1 cellular context compared by ENCODE assay signal in genomic region chr22:42805016-42805997, GRCh38.
TF ChIP-seq lines count a peak whose summit lies in the region.

No MANE protein-coding gene starts in this region.

TF ChIP-seq in HepG2, 621 proteins besides CTCF, POLR2A, EP300 and RAD21 (continued from another document and continues in another):
- TF ChIP-seq, protein P1, sequence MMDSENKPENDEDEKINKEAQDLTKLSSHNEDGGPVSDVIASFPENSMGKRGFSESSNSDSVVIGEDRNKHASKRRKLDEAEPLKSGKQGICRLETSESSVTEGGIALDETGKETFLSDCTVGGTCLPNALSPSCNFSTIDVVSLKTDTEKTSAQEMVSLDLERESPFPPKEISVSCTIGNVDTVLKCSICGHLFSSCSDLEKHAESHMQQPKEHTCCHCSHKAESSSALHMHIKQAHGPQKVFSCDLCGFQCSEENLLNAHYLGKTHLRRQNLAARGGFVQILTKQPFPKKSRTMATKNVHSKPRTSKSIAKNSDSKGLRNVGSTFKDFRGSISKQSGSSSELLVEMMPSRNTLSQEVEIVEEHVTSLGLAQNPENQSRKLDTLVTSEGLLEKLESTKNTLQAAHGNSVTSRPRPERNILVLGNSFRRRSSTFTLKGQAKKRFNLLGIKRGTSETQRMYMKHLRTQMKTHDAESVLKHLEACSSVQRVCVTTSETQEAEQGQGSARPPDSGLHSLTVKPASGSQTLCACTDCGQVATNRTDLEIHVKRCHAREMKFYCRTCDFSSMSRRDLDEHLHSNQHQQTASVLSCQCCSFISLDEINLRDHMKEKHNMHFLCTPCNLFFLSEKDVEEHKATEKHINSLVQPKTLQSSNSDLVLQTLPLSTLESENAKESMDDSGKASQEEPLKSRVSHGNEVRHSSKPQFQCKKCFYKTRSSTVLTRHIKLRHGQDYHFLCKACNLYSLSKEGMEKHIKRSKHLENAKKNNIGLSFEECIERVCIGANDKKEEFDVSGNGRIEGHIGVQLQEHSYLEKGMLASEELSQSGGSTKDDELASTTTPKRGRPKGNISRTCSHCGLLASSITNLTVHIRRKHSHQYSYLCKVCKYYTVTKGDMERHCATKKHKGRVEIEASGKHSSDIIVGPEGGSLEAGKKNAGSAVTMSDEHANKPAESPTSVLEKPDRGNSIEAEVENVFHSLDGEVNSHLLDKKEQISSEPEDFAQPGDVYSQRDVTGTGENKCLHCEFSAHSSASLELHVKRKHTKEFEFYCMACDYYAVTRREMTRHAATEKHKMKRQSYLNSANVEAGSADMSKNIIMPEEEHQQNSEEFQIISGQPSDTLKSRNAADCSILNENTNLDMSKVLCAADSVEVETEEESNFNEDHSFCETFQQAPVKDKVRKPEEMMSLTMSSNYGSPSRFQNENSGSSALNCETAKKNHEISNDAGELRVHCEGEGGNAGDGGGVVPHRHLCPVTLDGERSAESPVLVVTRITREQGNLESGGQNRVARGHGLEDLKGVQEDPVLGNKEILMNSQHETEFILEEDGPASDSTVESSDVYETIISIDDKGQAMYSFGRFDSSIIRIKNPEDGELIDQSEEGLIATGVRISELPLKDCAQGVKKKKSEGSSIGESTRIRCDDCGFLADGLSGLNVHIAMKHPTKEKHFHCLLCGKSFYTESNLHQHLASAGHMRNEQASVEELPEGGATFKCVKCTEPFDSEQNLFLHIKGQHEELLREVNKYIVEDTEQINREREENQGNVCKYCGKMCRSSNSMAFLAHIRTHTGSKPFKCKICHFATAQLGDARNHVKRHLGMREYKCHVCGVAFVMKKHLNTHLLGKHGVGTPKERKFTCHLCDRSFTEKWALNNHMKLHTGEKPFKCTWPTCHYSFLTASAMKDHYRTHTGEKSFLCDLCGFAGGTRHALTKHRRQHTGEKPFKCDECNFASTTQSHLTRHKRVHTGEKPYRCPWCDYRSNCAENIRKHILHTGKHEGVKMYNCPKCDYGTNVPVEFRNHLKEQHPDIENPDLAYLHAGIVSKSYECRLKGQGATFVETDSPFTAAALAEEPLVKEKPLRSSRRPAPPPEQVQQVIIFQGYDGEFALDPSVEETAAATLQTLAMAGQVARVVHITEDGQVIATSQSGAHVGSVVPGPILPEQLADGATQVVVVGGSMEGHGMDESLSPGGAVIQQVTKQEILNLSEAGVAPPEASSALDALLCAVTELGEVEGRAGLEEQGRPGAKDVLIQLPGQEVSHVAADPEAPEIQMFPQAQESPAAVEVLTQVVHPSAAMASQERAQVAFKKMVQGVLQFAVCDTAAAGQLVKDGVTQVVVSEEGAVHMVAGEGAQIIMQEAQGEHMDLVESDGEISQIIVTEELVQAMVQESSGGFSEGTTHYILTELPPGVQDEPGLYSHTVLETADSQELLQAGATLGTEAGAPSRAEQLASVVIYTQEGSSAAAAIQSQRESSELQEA (CRISPR knock-in tag; IDR thresholded peaks at IDR 0.05; ENCODE audit: not compliant biosample characterization), result no peak
- TF ChIP-seq, protein P2, sequence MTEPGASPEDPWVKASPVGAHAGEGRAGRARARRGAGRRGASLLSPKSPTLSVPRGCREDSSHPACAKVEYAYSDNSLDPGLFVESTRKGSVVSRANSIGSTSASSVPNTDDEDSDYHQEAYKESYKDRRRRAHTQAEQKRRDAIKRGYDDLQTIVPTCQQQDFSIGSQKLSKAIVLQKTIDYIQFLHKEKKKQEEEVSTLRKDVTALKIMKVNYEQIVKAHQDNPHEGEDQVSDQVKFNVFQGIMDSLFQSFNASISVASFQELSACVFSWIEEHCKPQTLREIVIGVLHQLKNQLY (CRISPR knock-in tag; IDR thresholded peaks at IDR 0.05), result peak; percentile 64
- peak; percentile 86 for TF ChIP-seq PHF21A (CRISPR knock-in tag; IDR thresholded peaks at IDR 0.05)
- 0 out of 2 replicates have a peak, but pooled peaks have one; percentile 25 for TF ChIP-seq MIER2 (CRISPR knock-in tag; IDR thresholded peaks at IDR 0.05)
- no peak for TF ChIP-seq ZNF205 (CRISPR knock-in tag; IDR thresholded peaks at IDR 0.05)
- no peak for TF ChIP-seq PRDM4 (CRISPR knock-in tag; IDR thresholded peaks at IDR 0.05; ENCODE audit: borderline replicate concordance)
- no peak for TF ChIP-seq U2AF2 (IDR thresholded peaks at IDR 0.05; ENCODE audit: low read depth, low read length)
- no peak for TF ChIP-seq HOXA7 (CRISPR knock-in tag; IDR thresholded peaks at IDR 0.05)
- TF ChIP-seq HDAC2 (CRISPR knock-in tag; IDR thresholded peaks at IDR 0.05), result 0 out of 2 replicates have a peak, but pooled peaks have one; percentile 38
- TF ChIP-seq PPARG (CRISPR knock-in tag; conservative IDR thresholded peaks at IDR 0.05), result no peak
- no peak for TF ChIP-seq TRIM24 (CRISPR knock-in tag; IDR thresholded peaks at IDR 0.05)
- TF ChIP-seq ZNF572 (CRISPR knock-in tag; IDR thresholded peaks at IDR 0.05), result no peak
- TF ChIP-seq, protein P3, sequence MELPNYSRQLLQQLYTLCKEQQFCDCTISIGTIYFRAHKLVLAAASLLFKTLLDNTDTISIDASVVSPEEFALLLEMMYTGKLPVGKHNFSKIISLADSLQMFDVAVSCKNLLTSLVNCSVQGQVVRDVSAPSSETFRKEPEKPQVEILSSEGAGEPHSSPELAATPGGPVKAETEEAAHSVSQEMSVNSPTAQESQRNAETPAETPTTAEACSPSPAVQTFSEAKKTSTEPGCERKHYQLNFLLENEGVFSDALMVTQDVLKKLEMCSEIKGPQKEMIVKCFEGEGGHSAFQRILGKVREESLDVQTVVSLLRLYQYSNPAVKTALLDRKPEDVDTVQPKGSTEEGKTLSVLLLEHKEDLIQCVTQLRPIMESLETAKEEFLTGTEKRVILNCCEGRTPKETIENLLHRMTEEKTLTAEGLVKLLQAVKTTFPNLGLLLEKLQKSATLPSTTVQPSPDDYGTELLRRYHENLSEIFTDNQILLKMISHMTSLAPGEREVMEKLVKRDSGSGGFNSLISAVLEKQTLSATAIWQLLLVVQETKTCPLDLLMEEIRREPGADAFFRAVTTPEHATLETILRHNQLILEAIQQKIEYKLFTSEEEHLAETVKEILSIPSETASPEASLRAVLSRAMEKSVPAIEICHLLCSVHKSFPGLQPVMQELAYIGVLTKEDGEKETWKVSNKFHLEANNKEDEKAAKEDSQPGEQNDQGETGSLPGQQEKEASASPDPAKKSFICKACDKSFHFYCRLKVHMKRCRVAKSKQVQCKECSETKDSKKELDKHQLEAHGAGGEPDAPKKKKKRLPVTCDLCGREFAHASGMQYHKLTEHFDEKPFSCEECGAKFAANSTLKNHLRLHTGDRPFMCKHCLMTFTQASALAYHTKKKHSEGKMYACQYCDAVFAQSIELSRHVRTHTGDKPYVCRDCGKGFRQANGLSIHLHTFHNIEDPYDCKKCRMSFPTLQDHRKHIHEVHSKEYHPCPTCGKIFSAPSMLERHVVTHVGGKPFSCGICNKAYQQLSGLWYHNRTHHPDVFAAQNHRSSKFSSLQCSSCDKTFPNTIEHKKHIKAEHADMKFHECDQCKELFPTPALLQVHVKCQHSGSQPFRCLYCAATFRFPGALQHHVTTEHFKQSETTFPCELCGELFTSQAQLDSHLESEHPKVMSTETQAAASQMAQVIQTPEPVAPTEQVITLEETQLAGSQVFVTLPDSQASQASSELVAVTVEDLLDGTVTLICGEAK (IDR thresholded peaks at IDR 0.05), result no peak
- TF ChIP-seq, protein P3 (CRISPR knock-in tag; IDR thresholded peaks at IDR 0.05), result no peak
- peak; percentile 91 for TF ChIP-seq NR2F6 (IDR thresholded peaks at IDR 0.05)
- no peak; the same call in none of the 2 replicates for TF ChIP-seq NR2F6 (CRISPR knock-in tag; IDR thresholded peaks at IDR 0.05)
- no peak for TF ChIP-seq AHR (CRISPR knock-in tag; IDR thresholded peaks at IDR 0.05)
- no peak for TF ChIP-seq EZH2 (conservative IDR thresholded peaks at IDR 0.05; ENCODE audit: low read depth, low read length)
- no peak; the same call in 1 of the 2 replicates for TF ChIP-seq KDM4B (CRISPR knock-in tag; IDR thresholded peaks at IDR 0.05)
- peak; percentile 97 for TF ChIP-seq SOX5 (CRISPR knock-in tag; IDR thresholded peaks at IDR 0.05; ENCODE audit: borderline replicate concordance)
- TF ChIP-seq JARID2 (CRISPR knock-in tag; IDR thresholded peaks at IDR 0.05; ENCODE audit: insufficient replicate concordance), result no peak
- no peak for TF ChIP-seq JUN (CRISPR knock-in tag; IDR thresholded peaks at IDR 0.05)
- TF ChIP-seq YEATS4 (CRISPR knock-in tag; IDR thresholded peaks at IDR 0.05; ENCODE audit: borderline replicate concordance), result no peak; the same call in 1 of the 2 replicates
- TF ChIP-seq, protein P4, sequence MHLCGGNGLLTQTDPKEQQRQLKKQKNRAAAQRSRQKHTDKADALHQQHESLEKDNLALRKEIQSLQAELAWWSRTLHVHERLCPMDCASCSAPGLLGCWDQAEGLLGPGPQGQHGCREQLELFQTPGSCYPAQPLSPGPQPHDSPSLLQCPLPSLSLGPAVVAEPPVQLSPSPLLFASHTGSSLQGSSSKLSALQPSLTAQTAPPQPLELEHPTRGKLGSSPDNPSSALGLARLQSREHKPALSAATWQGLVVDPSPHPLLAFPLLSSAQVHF (CRISPR knock-in tag; IDR thresholded peaks at IDR 0.05), result no peak
- no peak for TF ChIP-seq ZNF124 (CRISPR knock-in tag; IDR thresholded peaks at IDR 0.05)
- peak; percentile 62 for TF ChIP-seq KDM6A (CRISPR knock-in tag; IDR thresholded peaks at IDR 0.05; ENCODE audit: low read depth)
- no peak for TF ChIP-seq NCOA1 (CRISPR knock-in tag; IDR thresholded peaks at IDR 0.05)
- peak; percentile 69; the same call in 1 of the 2 replicates for TF ChIP-seq FOXK1 (CRISPR knock-in tag; IDR thresholded peaks at IDR 0.05; ENCODE audit: borderline replicate concordance, low read depth)
- TF ChIP-seq ZSCAN9 (CRISPR knock-in tag; IDR thresholded peaks at IDR 0.05; ENCODE audit: borderline replicate concordance), result no peak
- TF ChIP-seq, protein P5, sequence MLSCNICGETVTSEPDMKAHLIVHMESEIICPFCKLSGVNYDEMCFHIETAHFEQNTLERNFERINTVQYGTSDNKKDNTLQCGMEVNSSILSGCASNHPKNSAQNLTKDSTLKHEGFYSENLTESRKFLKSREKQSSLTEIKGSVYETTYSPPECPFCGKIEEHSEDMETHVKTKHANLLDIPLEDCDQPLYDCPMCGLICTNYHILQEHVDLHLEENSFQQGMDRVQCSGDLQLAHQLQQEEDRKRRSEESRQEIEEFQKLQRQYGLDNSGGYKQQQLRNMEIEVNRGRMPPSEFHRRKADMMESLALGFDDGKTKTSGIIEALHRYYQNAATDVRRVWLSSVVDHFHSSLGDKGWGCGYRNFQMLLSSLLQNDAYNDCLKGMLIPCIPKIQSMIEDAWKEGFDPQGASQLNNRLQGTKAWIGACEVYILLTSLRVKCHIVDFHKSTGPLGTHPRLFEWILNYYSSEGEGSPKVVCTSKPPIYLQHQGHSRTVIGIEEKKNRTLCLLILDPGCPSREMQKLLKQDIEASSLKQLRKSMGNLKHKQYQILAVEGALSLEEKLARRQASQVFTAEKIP (CRISPR knock-in tag; IDR thresholded peaks at IDR 0.05; ENCODE audit: borderline replicate concordance), result no peak
- peak; percentile 93 for TF ChIP-seq ZMYM3 (CRISPR knock-in tag; IDR thresholded peaks at IDR 0.05)
- TF ChIP-seq, protein P6, sequence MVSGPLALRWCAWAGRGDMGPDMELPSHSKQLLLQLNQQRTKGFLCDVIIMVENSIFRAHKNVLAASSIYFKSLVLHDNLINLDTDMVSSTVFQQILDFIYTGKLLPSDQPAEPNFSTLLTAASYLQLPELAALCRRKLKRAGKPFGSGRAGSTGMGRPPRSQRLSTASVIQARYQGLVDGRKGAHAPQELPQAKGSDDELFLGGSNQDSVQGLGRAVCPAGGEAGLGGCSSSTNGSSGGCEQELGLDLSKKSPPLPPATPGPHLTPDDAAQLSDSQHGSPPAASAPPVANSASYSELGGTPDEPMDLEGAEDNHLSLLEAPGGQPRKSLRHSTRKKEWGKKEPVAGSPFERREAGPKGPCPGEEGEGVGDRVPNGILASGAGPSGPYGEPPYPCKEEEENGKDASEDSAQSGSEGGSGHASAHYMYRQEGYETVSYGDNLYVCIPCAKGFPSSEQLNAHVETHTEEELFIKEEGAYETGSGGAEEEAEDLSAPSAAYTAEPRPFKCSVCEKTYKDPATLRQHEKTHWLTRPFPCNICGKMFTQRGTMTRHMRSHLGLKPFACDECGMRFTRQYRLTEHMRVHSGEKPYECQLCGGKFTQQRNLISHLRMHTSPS (CRISPR knock-in tag; IDR thresholded peaks at IDR 0.05; ENCODE audit: low read depth), result peak; percentile 94
- no peak for TF ChIP-seq ZBTB21 (CRISPR knock-in tag; IDR thresholded peaks at IDR 0.05)
- no peak for TF ChIP-seq PHF20 (CRISPR knock-in tag; IDR thresholded peaks at IDR 0.05)
